In genomic region chr1:109249654-109250401, GRCh38 we compare ENCODE assay signal across 6 cellular contexts. TPM values are rescaled to one million over a fixed set of nuclear protein-coding genes. Genes with fewer than 3 reads are reported as not detected.
DNase-seq lines count a peak whose midpoint lies in the region; ATAC-seq and TF ChIP-seq lines count a peak whose summit lies in the region.

No MANE protein-coding gene starts in this region.

- POLR2A ChIA-PET in BJ (lab: Charles Lee), result no interaction called here
- POLR2A ChIA-PET in activated B cell treated with CpG ODN at 0.5 μM for 24 hours (lab: Charles Lee), result interaction anchor here (0.6 kb wide), 3 partner anchors 174 to 234 kb away, joined by 3 to 5 read pairs (median 3); partner anchors contain the start of gene TAF13

- TF ChIP-seq POLR2A in lower leg skin (IDR thresholded peaks at IDR 0.05), result no peak

- intact Hi-C loops in activated B cell treated with CpG ODN at 0.5 μM for 24 hours (cut with micrococcal nuclease), result loop anchor here (1.0 to 2.0 kb wide), 4 partner anchors 9 to 234 kb away; partner anchors contain the start of gene PSRC1
- intact Hi-C loops in lower leg skin (cut with DNase I; ENCODE audit: low total_unique reads), result no loop called here

- no peak overlapping the region for H3K27ac Mint-ChIP-seq in activated B cell treated with CpG ODN at 0.5 μM for 24 hours

- H3K27me3 Mint-ChIP-seq in activated B cell treated with CpG ODN at 0.5 μM for 24 hours, result peaks cover 15% of the 10 kb centered on the region

- H3K4me3 Mint-ChIP-seq in activated B cell treated with CpG ODN at 0.5 μM for 24 hours, result peak overlapping the region; percentile 71

- CTCF ChIA-PET in BJ (lab: Yijun Ruan, JAX), result interaction anchor here (0.7 to 3.3 kb wide), 4 partner anchors 10 to 181 kb away, joined by 4 to 21 read pairs (median 6); no protein-coding TSS in a partner anchor
- CTCF ChIA-PET in activated B cell treated with CpG ODN at 0.5 μM for 24 hours (lab: Charles Lee), result interaction anchor here (2.2 kb wide), 1 partner anchor 10 kb away, joined by 5 read pairs; no protein-coding TSS in a partner anchor

- TF ChIP-seq CTCF in BJ (IDR thresholded peaks at IDR 0.05; ENCODE audit: insufficient read depth, low read depth, low read length) (no peak), activated B cell treated with CpG ODN at 0.5 μM for 24 hours (IDR thresholded peaks at IDR 0.05) (no peak), lower leg skin (IDR thresholded peaks at IDR 0.05) (no peak)

- no peak for DNase-seq in BJ (ENCODE audit: low read depth)
- peak; percentile 33 for DNase-seq in activated B cell treated with CpG ODN at 0.5 μM for 24 hours
- DNase-seq in lower leg skin (ENCODE audit: low spot score in 2 of 2), result peak in 1 of 2 donors; percentile 7
- DNase-seq in NCI-H446 (lab: John Stamatoyannopoulos, UW), result no peak
- DNase-seq in D341Med (ENCODE audit: low spot score), result no peak

- H3K36me3 ChIP-seq in BJ (ENCODE audit: control insufficient read depth, insufficient read depth, low read length), result no peaks in the 10 kb centered on the region

- H3K36me3 Mint-ChIP-seq in activated B cell treated with CpG ODN at 0.5 μM for 24 hours (ENCODE audit: low read depth), result no peaks in the 10 kb centered on the region

- H3K27me3 ChIP-seq in BJ (ENCODE audit: control insufficient read depth, insufficient read depth, low read length), result no peaks in the 10 kb centered on the region

- ATAC-seq in GM21825 (IDR thresholded peaks at IDR 0.05; ENCODE audit: unreplicated experiment) (peak; percentile 22), activated B cell treated with CpG ODN at 0.5 μM for 24 hours (ENCODE audit: low read depth) (peak; percentile 14)

- H3K9me3 Mint-ChIP-seq in activated B cell treated with CpG ODN at 0.5 μM for 24 hours, result no peaks in the 10 kb centered on the region

- WGBS in lower leg skin, 2 donors, result 1% methylated on average over 35 of the region's 80 CpGs; no CpG with 5 or more reads in 1 of the 2 donors

- H3K4me3 ChIP-seq in BJ (ENCODE audit: low read depth, low read length) (peak overlapping the region; percentile 42), lower leg skin (ENCODE audit: low read depth, poor library complexity, severe bottlenecking) (peak overlapping the region; percentile 49)

- peaks cover 12% of the 10 kb centered on the region for H3K4me1 Mint-ChIP-seq in activated B cell treated with CpG ODN at 0.5 μM for 24 hours

RNA-seq across cellular contexts. Expression of gene CELSR2, which starts 0.5 kb away (rescaled TPM):
- polyA plus RNA-seq in BJ (2011; rRNA removed), result 0.82 and 0.98 TPM in 2 replicates
- 3.2 and 3.7 TPM in 2 replicates for polyA minus RNA-seq in BJ (2011; rRNA and poly(A)+ RNA removed)
- total RNA-seq in activated B cell treated with CpG ODN at 0.5 μM for 24 hours, result 0.81 and 1.1 TPM in 2 replicates
- total RNA-seq in lower leg skin, result 100 to 1,000 TPM in 2 of 4 donors, 10 to 100 TPM in 2; 86.4 to 109 (median 102) TPM

RNA-seq across cellular contexts. Expression of gene PSRC1, which starts 33.1 kb away (rescaled TPM):
- polyA plus RNA-seq in BJ (2011; rRNA removed), result 17.9 and 25.9 TPM in 2 replicates
- 13.2 and 14.0 TPM in 2 replicates for polyA minus RNA-seq in BJ (2011; rRNA and poly(A)+ RNA removed)
- total RNA-seq in activated B cell treated with CpG ODN at 0.5 μM for 24 hours (0.69 TPM in 1 of 2 replicates, not detected in the other), lower leg skin (1 to 10 TPM; 2.8 to 6.9 (median 5.3) TPM)

RNA-seq across cellular contexts. Expression of gene SARS1, which starts 36.1 kb away (rescaled TPM):
- 411 and 428 TPM in 2 replicates for polyA plus RNA-seq in BJ (2011; rRNA removed)
- polyA minus RNA-seq in BJ (2011; rRNA and poly(A)+ RNA removed), result 167 and 215 TPM in 2 replicates
- total RNA-seq in activated B cell treated with CpG ODN at 0.5 μM for 24 hours (182 and 188 TPM in 2 replicates), lower leg skin (100 to 1,000 TPM; 154 to 172 (median 165) TPM)

RNA-seq across cellular contexts. Expression of gene MYBPHL, which starts 57.0 kb away (rescaled TPM):
- polyA plus RNA-seq in BJ (2011; rRNA removed), result 0.06 TPM in 1 of 2 replicates, not detected in the other
- 0.14 and 0.26 TPM in 2 replicates for polyA minus RNA-seq in BJ (2011; rRNA and poly(A)+ RNA removed)
- total RNA-seq in activated B cell treated with CpG ODN at 0.5 μM for 24 hours (not detected in 2 replicates), lower leg skin (not detected)

Comparison
In these comparisons a context has a peak if more than half of its experiments do, and no peak if none do; other contexts are left out.
1. RNA of gene CELSR2, which starts 0.5 kb away (total RNA-seq): 86.4 to 109 TPM in lower leg skin; 0.81 to 1.1 TPM in activated B cell treated with CpG ODN at 0.5 μM for 24 hours; every median in the first group is over 10 times any median in the second.